In the genomic region with DNA sequence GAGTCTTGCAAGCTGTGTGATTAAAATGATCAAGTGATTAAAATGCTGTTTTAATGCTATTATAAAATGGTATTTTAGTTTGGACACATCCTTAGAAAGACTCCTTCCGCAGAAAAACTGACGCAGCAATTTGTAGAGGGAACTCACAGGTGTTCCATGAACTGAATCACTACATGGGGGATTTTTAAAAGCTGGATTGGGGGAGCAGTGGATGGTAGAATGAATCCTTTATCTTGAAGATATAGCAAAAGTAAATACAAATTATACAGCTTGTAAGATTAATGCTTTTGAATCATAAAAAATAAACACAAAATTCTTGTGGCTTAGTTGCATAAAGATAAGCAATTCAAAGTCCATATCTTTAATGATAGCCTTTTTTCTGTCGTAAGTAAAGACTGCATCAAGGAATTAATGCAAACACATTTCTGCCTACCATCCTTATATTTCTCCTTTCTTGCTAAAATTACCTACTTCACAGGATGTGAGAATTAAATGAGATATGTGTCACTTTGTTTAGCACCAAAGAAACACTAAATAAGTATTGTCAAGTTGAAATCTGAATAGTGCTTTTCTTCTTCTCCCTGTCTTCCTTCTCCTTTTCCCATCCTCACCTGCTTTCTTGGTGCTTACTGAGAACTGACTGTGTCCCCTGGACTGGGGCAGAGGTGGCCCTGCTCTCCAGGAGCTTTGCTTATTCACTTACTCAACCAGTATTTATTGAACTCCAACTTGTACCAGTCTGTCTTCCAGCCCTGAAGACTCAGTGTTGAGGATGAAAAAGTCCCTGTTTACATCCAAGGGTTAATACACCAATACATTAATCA, we compare ENCODE assay signal across 15 cellular contexts.
DNase-seq lines count a peak whose midpoint lies in the region; ATAC-seq lines count a peak whose summit lies in the region.
"Had no signal": no experiment of that assay in that cellular context is flagged by ENCODE, and none has a peak within 500 bp of the region (broad histone marks: within the 10 kb centered on the region; RNA-seq: fewer than 3 reads in every experiment).

No MANE protein-coding gene starts in this region.

- H3K27ac Mint-ChIP-seq in immature natural killer cell, result peak overlapping the region in 5 of 6 donors; percentile 4 to 86 (median 46)

- peaks cover 25 to 27% of the 10 kb centered on the region in 2 donors for H3K4me1 Mint-ChIP-seq in immature natural killer cell

- peak; percentile 74 for DNase-seq in A172 (ENCODE audit: low spot score)
- DNase-seq in H4 (ENCODE audit: low spot score), result peak; percentile 42
- DNase-seq in RPMI7951 (ENCODE audit: low read depth), result peak; percentile 72
- no peak for DNase-seq in immature natural killer cell
- no peak for DNase-seq in DMS 273 treated with DMSO at 0.1 percent for 48 hours (lab: John Stamatoyannopoulos, UW)
- DNase-seq in central memory CD4-positive, alpha-beta T cell, result no peak
- DNase-seq in COLO668 (lab: John Stamatoyannopoulos, UW; ENCODE audit: unreplicated experiment), result no peak
- DNase-seq: activated effector memory CD4-positive, alpha-beta T cell treated with anti-CD3 and anti-CD28 coated beads, Interleukin-2, amount 50 U/mL, for 16 hours; effector CD8-positive, alpha-beta T cell; NCI-H1048; NCI-H2171; stimulated activated CD4-positive, alpha-beta T cell treated with anti-CD3 and anti-CD28 coated beads, Interleukin-1b, Interleukin-23, amount 100 ng/mL, for 48 hours; testis had no signal

- peaks cover 0 to 3% (median 0%) of the 10 kb centered on the region in 3 donors for H3K36me3 Mint-ChIP-seq in immature natural killer cell

- no peak for ATAC-seq in GM19328 (IDR thresholded peaks at IDR 0.05; ENCODE audit: unreplicated experiment)

- H3K27me3 Mint-ChIP-seq in immature natural killer cell (ENCODE audit: low read depth in 3 of 3), result peaks cover 37 to 44% (median 39%) of the 10 kb centered on the region in 3 donors

- peak overlapping the region; percentile 79 to 88 (median 85) for H3K4me3 Mint-ChIP-seq in immature natural killer cell
- H3K4me3 Mint-ChIP-seq: neural crest cell had no signal

- H3K9me3 Mint-ChIP-seq in immature natural killer cell, result peaks cover 0 to 4% (median 0%) of the 10 kb centered on the region in 6 donors

Comparison
In these comparisons a context has a peak if more than half of its experiments do, and no peak if none do; other contexts are left out.
1. DNase-seq: peak in A172 (single experiment), H4 (single experiment) and RPMI7951 (single experiment); none in immature natural killer cell (0 of 3), DMS 273 treated with DMSO at 0.1 percent for 48 hours (single experiment), central memory CD4-positive, alpha-beta T cell (single experiment) and COLO668 (single experiment).